18 cellular contexts compared by ENCODE assay signal in genomic region chr1:34235594-34235993, GRCh38. TPM values are rescaled to one million over a fixed set of nuclear protein-coding genes. Genes with fewer than 3 reads are reported as not detected.
DNase-seq lines count a peak whose midpoint lies in the region; ATAC-seq, FAIRE-seq and TF ChIP-seq lines count a peak whose summit lies in the region.
"Had no signal": no experiment of that assay in that cellular context is flagged by ENCODE, and none has a peak within 500 bp of the region (broad histone marks: within the 10 kb centered on the region; RNA-seq: fewer than 3 reads in every experiment).

No MANE protein-coding gene starts in this region.

- no peaks in the 10 kb centered on the region for H3K4me1 Mint-ChIP-seq in MCF 10A (ENCODE audit: insufficient read depth, unreplicated experiment)
- H3K4me1 Mint-ChIP-seq: CD4-positive, CD25-positive, alpha-beta regulatory T cell had no signal

- no peak overlapping the region for H3K27ac ChIP-seq in mammary epithelial cell (ENCODE audit: insufficient read depth, low read depth, low read length)
- H3K27ac ChIP-seq in K562 (ENCODE audit: extremely low read depth, low read depth, low read length), result no peak overlapping the region
- H3K27ac ChIP-seq in testis, result no peak overlapping the region
- H3K27ac ChIP-seq: BLaER1 treated with 17β-estradiol and CSF1 and Interleukin-3, amounts not matched to agents 10 nM and 100 nM had no signal

- DNase-seq in MCF 10A (ENCODE audit: unreplicated experiment), result peak; percentile 0
- DNase-seq in mammary epithelial cell, result no peak
- peak; percentile 79 for DNase-seq in RPMI7951 (ENCODE audit: low read depth)
- DNase-seq in K562 (ENCODE audit: extremely low read depth in 1 of 4, low spot score in 3 of 4), result no peak
- DNase-seq in testis, result peak; percentile 43
- DNase-seq in NCI-H2107 (lab: John Stamatoyannopoulos, UW), result no peak
- DNase-seq: ACHN; CD4-positive, CD25-positive, alpha-beta regulatory T cell; DMS53; GF-D8; IMR-90 had no signal

- H3K79me2 ChIP-seq in mammary epithelial cell (ENCODE audit: insufficient read depth, low read length) (no peaks in the 10 kb centered on the region), K562 (ENCODE audit: control insufficient read depth, insufficient read depth, low read length) (no peaks in the 10 kb centered on the region)

- no peaks in the 10 kb centered on the region for H3K27me3 ChIP-seq in mammary epithelial cell (ENCODE audit: insufficient read depth, low read length)
- H3K27me3 ChIP-seq in K562 (ENCODE audit: control insufficient read depth in 2 of 2, insufficient read depth in 2 of 2, low read length in 2 of 2), result no peaks in the 10 kb centered on the region
- H3K27me3 ChIP-seq in testis, result no peaks in the 10 kb centered on the region
- H3K27me3 ChIP-seq: BLaER1 treated with 17β-estradiol and CSF1 and Interleukin-3, amounts not matched to agents 10 nM and 100 nM had no signal

- 81% methylated on average over 2 of the region's 2 CpGs for WGBS in mammary epithelial cell (ENCODE audit: low coverage, missing lambda C conversion rate)
- WGBS in K562 (ENCODE audit: insufficient coverage, low coverage, missing lambda C conversion rate), result 0% methylated on average over 2 of the region's 2 CpGs
- 73 to 76% methylated on average over 2 of the region's 2 CpGs for WGBS in testis, 2 donors

- in situ Hi-C loops in mammary epithelial cell (cut with MboI; ENCODE audit: low sequenced_read_pairs in 2 of 2), result no loop called here
- in situ Hi-C loops in K562 (cut with MboI), result no loop called here

- BruUV-seq in MCF 10A (replicated peaks; lab: Mats Ljungman, UMichigan) (no TSS peak), mammary epithelial cell (replicated peaks; lab: Mats Ljungman, UMichigan) (no TSS peak), K562 (replicated peaks; lab: Mats Ljungman, UMichigan) (no TSS peak)

- no peak for FAIRE-seq in K562 (lab: Jason Lieb, UNC)
- FAIRE-seq: GM18507, H54 had no signal

- POLR2A ChIA-PET in MCF 10A (lab: Yijun Ruan, JAX) (no interaction called here), K562 (lab: Yijun Ruan, JAX) (no interaction called here)

- no peak for TF ChIP-seq EP300 in K562 (IDR thresholded peaks at IDR 0.05; ENCODE audit: low read length)

- H3K9me3 Mint-ChIP-seq in MCF 10A (ENCODE audit: unreplicated experiment), result peaks cover 48% of the 10 kb centered on the region

- H3K9me3 ChIP-seq in mammary epithelial cell (replicated peaks; ENCODE audit: insufficient read depth, low read length) (no peaks in the 10 kb centered on the region), K562 (replicated peaks; ENCODE audit: control insufficient read depth, insufficient read depth, low read depth, low read length) (no peaks in the 10 kb centered on the region), testis (no peaks in the 10 kb centered on the region)

- TF ChIP-seq CTCF in MCF 10A (IDR thresholded peaks at IDR 0.05; ENCODE audit: unreplicated experiment) (no peak), mammary epithelial cell (conservative IDR thresholded peaks at IDR 0.05 in 1 of 2, IDR thresholded peaks at IDR 0.05 in 1 of 2; ENCODE audit: extremely low read depth in 1 of 2, insufficient read depth in 1 of 2, low read depth in 1 of 2, low read length in 2 of 2) (no peak), K562 (IDR thresholded peaks at IDR 0.05 in 2 of 3, conservative IDR thresholded peaks at IDR 0.05 in 1 of 3; ENCODE audit: insufficient read depth in 2 of 3, low read depth in 1 of 3, low read length in 3 of 3) (no peak), testis (IDR thresholded peaks at IDR 0.05) (no peak)

- intact Hi-C loops in MCF 10A (cut with micrococcal nuclease) (no loop called here), mammary epithelial cell (cut with micrococcal nuclease) (no loop called here), K562 (cut with micrococcal nuclease) (no loop called here), testis (cut with DNase I; ENCODE audit: low total_unique reads) (no loop called here)

- CTCF ChIA-PET in MCF 10A (lab: Yijun Ruan, JAX) (no interaction called here), mammary epithelial cell (lab: Charles Lee; ENCODE audit: low non-redundant PET) (no interaction called here), K562 (lab: Yijun Ruan, JAX; ENCODE audit: low intra/inter-chr PET ratio) (no interaction called here)

- dilution Hi-C loops in mammary epithelial cell (cut with HindIII; ENCODE audit: low sequenced_read_pairs), result loop anchor here (5.0 kb wide), 1 partner anchor 38 kb away; no protein-coding TSS in a partner anchor

- no peaks in the 10 kb centered on the region for H3K9me1 ChIP-seq in K562 (ENCODE audit: control insufficient read depth, insufficient read depth, low read length)

- H3K27ac Mint-ChIP-seq in MCF 10A (ENCODE audit: low read depth, unreplicated experiment), result no peak overlapping the region
- H3K27ac Mint-ChIP-seq: CD4-positive, CD25-positive, alpha-beta regulatory T cell had no signal

- no peak overlapping the region for H3K4me3 Mint-ChIP-seq in MCF 10A (ENCODE audit: unreplicated experiment)
- H3K4me3 Mint-ChIP-seq: CD4-positive, CD25-positive, alpha-beta regulatory T cell had no signal

- H3K36me3 Mint-ChIP-seq in MCF 10A (ENCODE audit: insufficient read depth, unreplicated experiment), result no peaks in the 10 kb centered on the region
- H3K36me3 Mint-ChIP-seq: CD4-positive, CD25-positive, alpha-beta regulatory T cell had no signal

- H3K27me3 Mint-ChIP-seq in MCF 10A (ENCODE audit: insufficient read depth, unreplicated experiment), result no peaks in the 10 kb centered on the region
- H3K27me3 Mint-ChIP-seq: CD4-positive, CD25-positive, alpha-beta regulatory T cell had no signal

- H3K4me3 ChIP-seq in mammary epithelial cell (replicated peaks in 1 of 3; ENCODE audit: insufficient read depth in 1 of 3, low read depth in 2 of 3, low read length in 3 of 3) (no peak overlapping the region), K562 (no peak overlapping the region), testis (no peak overlapping the region)
- H3K4me3 ChIP-seq: BLaER1 treated with 17β-estradiol and CSF1 and Interleukin-3, amounts not matched to agents 10 nM and 100 nM had no signal

- TF ChIP-seq RAD21 in K562 (CRISPR knock-in tag; conservative IDR thresholded peaks at IDR 0.05 in 1 of 2, IDR thresholded peaks at IDR 0.05 in 1 of 2), result no peak

- no peaks in the 10 kb centered on the region for H4K20me1 ChIP-seq in mammary epithelial cell (ENCODE audit: insufficient read depth, low read length)
- H4K20me1 ChIP-seq in K562 (replicated peaks; ENCODE audit: control insufficient read depth, insufficient read depth, low read length), result no peaks in the 10 kb centered on the region
- H4K20me1 ChIP-seq: BLaER1 treated with 17β-estradiol and CSF1 and Interleukin-3, amounts not matched to agents 10 nM and 100 nM had no signal

- H3K9ac ChIP-seq in mammary epithelial cell (ENCODE audit: insufficient read depth, low read length) (no peak overlapping the region), K562 (ENCODE audit: insufficient read depth in 1 of 2, low read depth in 2 of 2, low read length in 2 of 2) (no peak overlapping the region)
- H3K9ac ChIP-seq: BLaER1 treated with 17β-estradiol and CSF1 and Interleukin-3, amounts not matched to agents 10 nM and 100 nM had no signal

- H3K36me3 ChIP-seq in mammary epithelial cell (ENCODE audit: insufficient read depth, low read length) (no peaks in the 10 kb centered on the region), K562 (ENCODE audit: control insufficient read depth, insufficient read depth, low read length) (no peaks in the 10 kb centered on the region), testis (ENCODE audit: low read depth, missing control alignments) (no peaks in the 10 kb centered on the region)
- H3K36me3 ChIP-seq: BLaER1 treated with 17β-estradiol and CSF1 and Interleukin-3, amounts not matched to agents 10 nM and 100 nM had no signal

- H3K4me1 ChIP-seq in mammary epithelial cell (ENCODE audit: insufficient read depth, low read length) (no peaks in the 10 kb centered on the region), K562 (replicated peaks in 1 of 2; ENCODE audit: control insufficient read depth in 2 of 2, insufficient read depth in 2 of 2, low read length in 2 of 2) (no peaks in the 10 kb centered on the region), testis (peaks cover 5% of the 10 kb centered on the region)
- H3K4me1 ChIP-seq: BLaER1 treated with 17β-estradiol and CSF1 and Interleukin-3, amounts not matched to agents 10 nM and 100 nM had no signal

- ATAC-seq in K562 (no peak), GM18520 (IDR thresholded peaks at IDR 0.05; ENCODE audit: unreplicated experiment) (no peak), HG03439 (IDR thresholded peaks at IDR 0.05; ENCODE audit: unreplicated experiment) (no peak)
- ATAC-seq: HCT116 had no signal

- TF ChIP-seq POLR2A in K562 (conservative IDR thresholded peaks at IDR 0.05) (no peak), testis (IDR thresholded peaks at IDR 0.05) (no peak)

- no peak overlapping the region for H2AFZ ChIP-seq in mammary epithelial cell (ENCODE audit: low read depth, low read length)
- no peak overlapping the region for H2AFZ ChIP-seq in K562 (ENCODE audit: low read depth, low read length)

- H3K4me2 ChIP-seq in mammary epithelial cell (ENCODE audit: insufficient read depth, low read depth, low read length) (no peak overlapping the region), K562 (ENCODE audit: insufficient read depth, low read length) (no peak overlapping the region)
- H3K4me2 ChIP-seq: BLaER1 treated with 17β-estradiol and CSF1 and Interleukin-3, amounts not matched to agents 10 nM and 100 nM had no signal

RNA-seq across cellular contexts. Expression of gene C1orf94, which starts 58.9 kb away (rescaled TPM):
- total RNA-seq in MCF 10A (2022) (not detected in 2 replicates), mammary epithelial cell (not detected), K562 (2014; rRNA removed) (not detected in 2 replicates), K562 (2014; rRNA removed; fragmentation: Illumina TruSeq; extraction: Trizol) (not detected in 2 replicates), K562 (2015; rRNA removed; fragmentation: Illumina TruSeq; extraction: Trizol) (not detected in 2 replicates), K562 (2021) (not detected in 2 replicates), testis (10 to 100 TPM; 16.5 to 17.9 TPM)
- polyA plus RNA-seq in mammary epithelial cell (not detected), K562 (2011; rRNA removed) (not detected in 2 replicates), K562 (2014; fragmentation: Illumina TruSeq; extraction: Trizol) (not detected in 2 replicates), K562 (2014; fragmentation: Nextera tagmentation; extraction: Ambion mirVana) (not detected), K562 (2014; rRNA removed) (not detected in 2 replicates), testis (ENCODE audit: insufficient read depth, low read depth, low replicate concordance) (68.8 TPM)
- polyA minus RNA-seq in mammary epithelial cell, result not detected
- 0.36 and 0.68 TPM in 2 replicates for total RNA-seq in RPMI7951 (2014; rRNA removed; shearing (Covaris generic))
- not detected in 2 replicates for total RNA-seq in K562 (2011; cell fraction: chromatin; rRNA removed; ENCODE audit: low replicate concordance)
- total RNA-seq in K562 (2011; cell fraction: nucleolus; rRNA removed), result not detected in 2 replicates
- not detected in 2 replicates for total RNA-seq in K562 (2011; cell fraction: nucleoplasm; rRNA removed)
- polyA plus RNA-seq in K562 (2011; cell fraction: cytosol; rRNA removed), result not detected in 2 replicates
- polyA plus RNA-seq in K562 (2011; cell fraction: nucleus; rRNA removed), result not detected in 2 replicates
- not detected in 2 replicates for polyA plus RNA-seq in K562 (2012)
- polyA minus RNA-seq in K562 (2011; rRNA and poly(A)+ RNA removed), result not detected in 2 replicates
- polyA minus RNA-seq in K562 (2011; cell fraction: cytosol; rRNA and poly(A)+ RNA removed), result not detected in 2 replicates
- polyA minus RNA-seq in K562 (2011; cell fraction: nucleus; rRNA and poly(A)+ RNA removed), result not detected in 2 replicates
- total RNA-seq: A172; CD4-positive, CD25-positive, alpha-beta regulatory T cell; IMR-90 had no signal
- polyA plus RNA-seq: CD4-positive, CD25-positive, alpha-beta regulatory T cell; IMR-90 had no signal

Comparison
In these comparisons a context has a peak if more than half of its experiments do, and no peak if none do; other contexts are left out.
1. DNase-seq: peak in MCF 10A (single experiment), RPMI7951 (single experiment) and testis (single experiment); none in mammary epithelial cell (single experiment), K562 (0 of 4) and NCI-H2107 (single experiment).
2. RNA of gene C1orf94, which starts 58.9 kb away (total RNA-seq): 16.5 to 17.9 TPM in testis; 0.36 to 0.68 TPM in RPMI7951, not detected in MCF 10A, not detected in mammary epithelial cell and not detected in K562; every median in the first group is over 10 times any median in the second.